Comparison of ENCODE assay signal across 1 cellular context in the genomic region with DNA sequence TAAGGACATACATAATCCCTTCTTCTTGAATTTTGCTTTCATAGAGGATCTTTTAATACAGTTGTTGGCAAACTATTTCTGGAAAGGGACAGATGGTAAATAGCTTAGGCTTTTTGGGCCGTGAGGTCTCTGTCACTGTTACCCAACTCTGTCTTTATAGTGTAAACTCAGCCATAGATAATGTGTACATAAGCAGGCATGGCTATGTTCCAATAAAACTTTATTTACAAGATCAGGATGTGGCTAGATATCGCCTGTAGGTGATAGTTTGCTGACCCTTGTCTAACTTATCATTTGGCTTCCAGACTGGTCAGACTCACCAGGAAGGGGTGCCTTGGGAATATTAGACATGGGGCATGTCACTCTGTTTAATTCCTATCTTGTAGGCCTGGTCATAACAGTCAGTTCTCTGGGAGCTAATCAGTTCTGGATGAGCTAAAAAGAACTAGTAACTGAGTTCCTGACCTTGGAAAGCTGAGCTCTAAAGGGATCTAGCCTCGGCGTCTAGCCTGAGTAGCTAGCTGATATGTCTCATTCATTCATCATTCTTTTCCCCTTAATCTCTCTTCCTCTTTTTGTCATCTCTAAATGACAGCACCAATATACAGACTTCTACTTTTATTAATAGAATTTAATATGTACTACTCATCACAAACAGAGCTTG.
TF ChIP-seq lines count a peak whose summit lies in the region.

No MANE protein-coding gene starts in this region.

TF ChIP-seq in K562, 482 proteins besides CTCF, POLR2A, EP300 and RAD21 (continued from another document):
- TF ChIP-seq, protein P1, sequence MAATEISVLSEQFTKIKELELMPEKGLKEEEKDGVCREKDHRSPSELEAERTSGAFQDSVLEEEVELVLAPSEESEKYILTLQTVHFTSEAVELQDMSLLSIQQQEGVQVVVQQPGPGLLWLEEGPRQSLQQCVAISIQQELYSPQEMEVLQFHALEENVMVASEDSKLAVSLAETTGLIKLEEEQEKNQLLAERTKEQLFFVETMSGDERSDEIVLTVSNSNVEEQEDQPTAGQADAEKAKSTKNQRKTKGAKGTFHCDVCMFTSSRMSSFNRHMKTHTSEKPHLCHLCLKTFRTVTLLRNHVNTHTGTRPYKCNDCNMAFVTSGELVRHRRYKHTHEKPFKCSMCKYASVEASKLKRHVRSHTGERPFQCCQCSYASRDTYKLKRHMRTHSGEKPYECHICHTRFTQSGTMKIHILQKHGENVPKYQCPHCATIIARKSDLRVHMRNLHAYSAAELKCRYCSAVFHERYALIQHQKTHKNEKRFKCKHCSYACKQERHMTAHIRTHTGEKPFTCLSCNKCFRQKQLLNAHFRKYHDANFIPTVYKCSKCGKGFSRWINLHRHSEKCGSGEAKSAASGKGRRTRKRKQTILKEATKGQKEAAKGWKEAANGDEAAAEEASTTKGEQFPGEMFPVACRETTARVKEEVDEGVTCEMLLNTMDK (IDR thresholded peaks at IDR 0.05; ENCODE audit: borderline replicate concordance, insufficient read depth, low read depth, low read length, poor library complexity, severe bottlenecking), result no peak
- TF ChIP-seq CREBBP (IDR thresholded peaks at IDR 0.05; ENCODE audit: low read depth, low read length) (no peak), STAT5B (CRISPR knock-in tag; IDR thresholded peaks at IDR 0.05) (no peak), ZFX (CRISPR knock-in tag; IDR thresholded peaks at IDR 0.05) (no peak), FOXK2 (conservative IDR thresholded peaks at IDR 0.05 in 1 of 2, IDR thresholded peaks at IDR 0.05 in 1 of 2; ENCODE audit: low read depth in 2 of 2) (0 out of 4 replicates have a peak, but pooled peaks have one; percentile 26 to 40), MTA3 (IDR thresholded peaks at IDR 0.05; ENCODE audit: borderline replicate concordance) (peak; percentile 38; the same call in 1 of the 2 replicates), MEIS2 (IDR thresholded peaks at IDR 0.05; ENCODE audit: partially characterized antibody) (peak; percentile 32), CBFA2T2 (conservative IDR thresholded peaks at IDR 0.05) (0 out of 2 replicates have a peak, but pooled peaks have one; percentile 10), EZH2 (IDR thresholded peaks at IDR 0.05; ENCODE audit: borderline replicate concordance, low read depth, low read length) (no peak), KLF1 (tag; IDR thresholded peaks at IDR 0.05) (no peak), ZZZ3 (IDR thresholded peaks at IDR 0.05) (no peak), HDAC1 (IDR thresholded peaks at IDR 0.05) (no peak), TCFL5 (CRISPR knock-in tag; conservative IDR thresholded peaks at IDR 0.05) (no peak), CBFA2T3 (IDR thresholded peaks at IDR 0.05) (peak; percentile 46), TCF3 (CRISPR knock-in tag; IDR thresholded peaks at IDR 0.05) (peak; percentile 31; the same call in 1 of the 2 replicates), MXI1 (IDR thresholded peaks at IDR 0.05; ENCODE audit: low read depth, low read length) (no peak)
- TF ChIP-seq, protein P2, sequence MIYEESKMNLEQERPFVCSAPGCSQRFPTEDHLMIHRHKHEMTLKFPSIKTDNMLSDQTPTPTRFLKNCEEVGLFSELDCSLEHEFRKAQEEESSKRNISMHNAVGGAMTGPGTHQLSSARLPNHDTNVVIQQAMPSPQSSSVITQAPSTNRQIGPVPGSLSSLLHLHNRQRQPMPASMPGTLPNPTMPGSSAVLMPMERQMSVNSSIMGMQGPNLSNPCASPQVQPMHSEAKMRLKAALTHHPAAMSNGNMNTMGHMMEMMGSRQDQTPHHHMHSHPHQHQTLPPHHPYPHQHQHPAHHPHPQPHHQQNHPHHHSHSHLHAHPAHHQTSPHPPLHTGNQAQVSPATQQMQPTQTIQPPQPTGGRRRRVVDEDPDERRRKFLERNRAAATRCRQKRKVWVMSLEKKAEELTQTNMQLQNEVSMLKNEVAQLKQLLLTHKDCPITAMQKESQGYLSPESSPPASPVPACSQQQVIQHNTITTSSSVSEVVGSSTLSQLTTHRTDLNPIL (CRISPR knock-in tag; IDR thresholded peaks at IDR 0.05), result no peak
- TF ChIP-seq, protein P3, sequence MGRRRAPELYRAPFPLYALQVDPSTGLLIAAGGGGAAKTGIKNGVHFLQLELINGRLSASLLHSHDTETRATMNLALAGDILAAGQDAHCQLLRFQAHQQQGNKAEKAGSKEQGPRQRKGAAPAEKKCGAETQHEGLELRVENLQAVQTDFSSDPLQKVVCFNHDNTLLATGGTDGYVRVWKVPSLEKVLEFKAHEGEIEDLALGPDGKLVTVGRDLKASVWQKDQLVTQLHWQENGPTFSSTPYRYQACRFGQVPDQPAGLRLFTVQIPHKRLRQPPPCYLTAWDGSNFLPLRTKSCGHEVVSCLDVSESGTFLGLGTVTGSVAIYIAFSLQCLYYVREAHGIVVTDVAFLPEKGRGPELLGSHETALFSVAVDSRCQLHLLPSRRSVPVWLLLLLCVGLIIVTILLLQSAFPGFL (CRISPR knock-in tag; IDR thresholded peaks at IDR 0.05), result no peak
- TF ChIP-seq, protein P4, sequence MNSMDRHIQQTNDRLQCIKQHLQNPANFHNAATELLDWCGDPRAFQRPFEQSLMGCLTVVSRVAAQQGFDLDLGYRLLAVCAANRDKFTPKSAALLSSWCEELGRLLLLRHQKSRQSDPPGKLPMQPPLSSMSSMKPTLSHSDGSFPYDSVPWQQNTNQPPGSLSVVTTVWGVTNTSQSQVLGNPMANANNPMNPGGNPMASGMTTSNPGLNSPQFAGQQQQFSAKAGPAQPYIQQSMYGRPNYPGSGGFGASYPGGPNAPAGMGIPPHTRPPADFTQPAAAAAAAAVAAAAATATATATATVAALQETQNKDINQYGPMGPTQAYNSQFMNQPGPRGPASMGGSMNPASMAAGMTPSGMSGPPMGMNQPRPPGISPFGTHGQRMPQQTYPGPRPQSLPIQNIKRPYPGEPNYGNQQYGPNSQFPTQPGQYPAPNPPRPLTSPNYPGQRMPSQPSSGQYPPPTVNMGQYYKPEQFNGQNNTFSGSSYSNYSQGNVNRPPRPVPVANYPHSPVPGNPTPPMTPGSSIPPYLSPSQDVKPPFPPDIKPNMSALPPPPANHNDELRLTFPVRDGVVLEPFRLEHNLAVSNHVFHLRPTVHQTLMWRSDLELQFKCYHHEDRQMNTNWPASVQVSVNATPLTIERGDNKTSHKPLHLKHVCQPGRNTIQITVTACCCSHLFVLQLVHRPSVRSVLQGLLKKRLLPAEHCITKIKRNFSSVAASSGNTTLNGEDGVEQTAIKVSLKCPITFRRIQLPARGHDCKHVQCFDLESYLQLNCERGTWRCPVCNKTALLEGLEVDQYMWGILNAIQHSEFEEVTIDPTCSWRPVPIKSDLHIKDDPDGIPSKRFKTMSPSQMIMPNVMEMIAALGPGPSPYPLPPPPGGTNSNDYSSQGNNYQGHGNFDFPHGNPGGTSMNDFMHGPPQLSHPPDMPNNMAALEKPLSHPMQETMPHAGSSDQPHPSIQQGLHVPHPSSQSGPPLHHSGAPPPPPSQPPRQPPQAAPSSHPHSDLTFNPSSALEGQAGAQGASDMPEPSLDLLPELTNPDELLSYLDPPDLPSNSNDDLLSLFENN (IDR thresholded peaks at IDR 0.05; ENCODE audit: low read depth in 2 of 2, low read length in 2 of 2), result no peak
TF ChIP-seq in K562: peak in this region for 24.
